Comparison of ENCODE assay signal across 8 cellular contexts in genomic region chr1:23216771-23217420, GRCh38. TPM values are rescaled to one million over a fixed set of nuclear protein-coding genes. Genes with fewer than 3 reads are reported as not detected.
A peak's percentile ranks its signal among the peaks of the same experiment; 100 is the strongest.
DNase-seq lines count a peak whose midpoint lies in the region; ATAC-seq and TF ChIP-seq lines count a peak whose summit lies in the region.

No MANE protein-coding gene starts in this region.

- DNase-seq in NCI-H2196 (lab: John Stamatoyannopoulos, UW; ENCODE audit: unreplicated experiment) (peak; percentile 22), NCI-H2196 treated with DMSO at 0.1 percent for 48 hours (lab: John Stamatoyannopoulos, UW; ENCODE audit: unreplicated experiment) (no peak)
- DNase-seq in effector CD8-positive, alpha-beta T cell (lab: John Stamatoyannopoulos, UW): peak; percentile 14

- H3K9ac ChIP-seq in neural cell (ENCODE audit: low read length): no peak overlapping the region

- H3K4me3 ChIP-seq in neural cell (ENCODE audit: low read length): peak overlapping the region; percentile 55

- H3K9me3 ChIP-seq in neural cell (ENCODE audit: low read length): no peaks in the 10 kb centered on the region

- H3K79me2 ChIP-seq in neural cell (replicated peaks; ENCODE audit: insufficient read depth, low read length): no peaks in the 10 kb centered on the region

- peaks cover 38% of the 10 kb centered on the region for H3K27me3 ChIP-seq in neural cell (ENCODE audit: insufficient read depth, low read depth, low read length)

- ATAC-seq in HG03520 (IDR thresholded peaks at IDR 0.05; ENCODE audit: unreplicated experiment) (no peak), GM21717 (IDR thresholded peaks at IDR 0.05; ENCODE audit: unreplicated experiment) (no peak), HG02759 (IDR thresholded peaks at IDR 0.05; ENCODE audit: unreplicated experiment) (no peak)

- H3K27ac ChIP-seq in VCaP (peak overlapping the region; percentile 16; the same call in 1 of the 2 replicates), neural cell (ENCODE audit: low read length) (no peak overlapping the region)

- H3K36me3 ChIP-seq in neural cell (ENCODE audit: insufficient read depth, low read length): no peaks in the 10 kb centered on the region

- H3K4me2 ChIP-seq in neural cell (ENCODE audit: low read length): no peak overlapping the region

- no peak overlapping the region for H2AFZ ChIP-seq in neural cell (ENCODE audit: low read depth, low read length)

- peak; percentile 88 for TF ChIP-seq CTCF in VCaP (conservative IDR thresholded peaks at IDR 0.05)
- peak; percentile 64 for TF ChIP-seq CTCF in neural cell (IDR thresholded peaks at IDR 0.05; ENCODE audit: poor library complexity, severe bottlenecking)

- no peaks in the 10 kb centered on the region for H3F3A ChIP-seq in neural cell (ENCODE audit: insufficient read depth, low read length, poor library complexity, severe bottlenecking)

- no peaks in the 10 kb centered on the region for H4K20me1 ChIP-seq in neural cell (ENCODE audit: insufficient read depth)

- TF ChIP-seq EP300 in neural cell (conservative IDR thresholded peaks at IDR 0.05; ENCODE audit: poor library complexity, severe bottlenecking): no peak

- H3K9me2 ChIP-seq in neural cell (ENCODE audit: insufficient read depth, low read length): no peaks in the 10 kb centered on the region

- peak; percentile 34 for TF ChIP-seq RAD21 in neural cell (conservative IDR thresholded peaks at IDR 0.05)

TF ChIP-seq in neural cell, 6 proteins besides CTCF, POLR2A, EP300 and RAD21:
- TF ChIP-seq, protein P1, sequence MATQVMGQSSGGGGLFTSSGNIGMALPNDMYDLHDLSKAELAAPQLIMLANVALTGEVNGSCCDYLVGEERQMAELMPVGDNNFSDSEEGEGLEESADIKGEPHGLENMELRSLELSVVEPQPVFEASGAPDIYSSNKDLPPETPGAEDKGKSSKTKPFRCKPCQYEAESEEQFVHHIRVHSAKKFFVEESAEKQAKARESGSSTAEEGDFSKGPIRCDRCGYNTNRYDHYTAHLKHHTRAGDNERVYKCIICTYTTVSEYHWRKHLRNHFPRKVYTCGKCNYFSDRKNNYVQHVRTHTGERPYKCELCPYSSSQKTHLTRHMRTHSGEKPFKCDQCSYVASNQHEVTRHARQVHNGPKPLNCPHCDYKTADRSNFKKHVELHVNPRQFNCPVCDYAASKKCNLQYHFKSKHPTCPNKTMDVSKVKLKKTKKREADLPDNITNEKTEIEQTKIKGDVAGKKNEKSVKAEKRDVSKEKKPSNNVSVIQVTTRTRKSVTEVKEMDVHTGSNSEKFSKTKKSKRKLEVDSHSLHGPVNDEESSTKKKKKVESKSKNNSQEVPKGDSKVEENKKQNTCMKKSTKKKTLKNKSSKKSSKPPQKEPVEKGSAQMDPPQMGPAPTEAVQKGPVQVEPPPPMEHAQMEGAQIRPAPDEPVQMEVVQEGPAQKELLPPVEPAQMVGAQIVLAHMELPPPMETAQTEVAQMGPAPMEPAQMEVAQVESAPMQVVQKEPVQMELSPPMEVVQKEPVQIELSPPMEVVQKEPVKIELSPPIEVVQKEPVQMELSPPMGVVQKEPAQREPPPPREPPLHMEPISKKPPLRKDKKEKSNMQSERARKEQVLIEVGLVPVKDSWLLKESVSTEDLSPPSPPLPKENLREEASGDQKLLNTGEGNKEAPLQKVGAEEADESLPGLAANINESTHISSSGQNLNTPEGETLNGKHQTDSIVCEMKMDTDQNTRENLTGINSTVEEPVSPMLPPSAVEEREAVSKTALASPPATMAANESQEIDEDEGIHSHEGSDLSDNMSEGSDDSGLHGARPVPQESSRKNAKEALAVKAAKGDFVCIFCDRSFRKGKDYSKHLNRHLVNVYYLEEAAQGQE (IDR thresholded peaks at IDR 0.05; ENCODE audit: borderline replicate concordance): no peak
- TF ChIP-seq MXI1 (conservative IDR thresholded peaks at IDR 0.05; ENCODE audit: poor library complexity, severe bottlenecking) (no peak), TAF1 (IDR thresholded peaks at IDR 0.05; ENCODE audit: low read depth) (no peak), SMC3 (conservative IDR thresholded peaks at IDR 0.05; ENCODE audit: poor library complexity) (peak; percentile 46)

RNA-seq across cellular contexts. Expression of gene HTR1D, which starts 0.4 kb away (rescaled TPM):
- not detected in 2 replicates for polyA plus RNA-seq in neural cell
- not detected in 2 replicates for polyA minus RNA-seq in neural cell

RNA-seq across cellular contexts. Expression of gene LUZP1, which starts 48.2 kb away (rescaled TPM):
- polyA plus RNA-seq in neural cell: 2.3 and 3.4 TPM in 2 replicates
- polyA minus RNA-seq in neural cell: 14.9 and 19.1 TPM in 2 replicates
